Comparison of ENCODE assay signal across 9 cellular contexts in the genomic region with DNA sequence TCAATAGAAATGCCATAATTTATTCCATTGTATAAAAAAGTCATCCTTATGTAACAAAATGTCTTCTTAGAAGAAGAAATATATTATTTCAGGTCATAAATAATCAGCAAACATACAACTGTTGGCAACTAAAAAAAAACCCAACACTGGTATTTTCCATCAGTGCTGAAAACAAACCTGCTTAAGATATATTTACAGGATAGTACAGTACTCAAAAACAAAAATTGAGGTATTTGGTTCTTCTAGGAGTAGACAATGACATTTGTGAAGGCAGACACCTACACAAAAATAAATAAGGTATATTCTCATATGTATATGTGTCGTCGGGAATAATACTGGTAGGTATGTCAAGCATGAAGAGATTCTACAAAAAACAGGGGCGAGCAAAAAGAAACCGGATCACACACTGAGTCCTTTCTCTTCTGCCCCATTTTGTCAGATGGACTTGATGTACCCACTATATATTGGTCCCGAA. TPM values are rescaled to one million over a fixed set of nuclear protein-coding genes. Genes with fewer than 3 reads are reported as not detected.
DNase-seq lines count a peak whose midpoint lies in the region; ATAC-seq and TF ChIP-seq lines count a peak whose summit lies in the region.
"Had no signal": no experiment of that assay in that cellular context is flagged by ENCODE, and none has a peak within 500 bp of the region (broad histone marks: within the 10 kb centered on the region; RNA-seq: fewer than 3 reads in every experiment).

No MANE protein-coding gene starts in this region.

- H3K4me3 ChIP-seq in muscle layer of duodenum (ENCODE audit: low read depth in 1 of 2, low read length in 2 of 2) (peak overlapping the region; percentile 85 to 98), transverse colon (peak overlapping the region; percentile 81 to 98 (median 82))

- H3K27me3 ChIP-seq in muscle layer of duodenum (ENCODE audit: low read depth, low read length), result no peaks in the 10 kb centered on the region
- H3K27me3 ChIP-seq in transverse colon, result no peaks in the 10 kb centered on the region

- in situ Hi-C loops in transverse colon (cut with MboI; ENCODE audit: low pct_ligation_motif_present in 1 of 4, low pct_unique_long_range_greater_than_20kb in 1 of 4, low sequenced_read_pairs in 3 of 4), result no loop called here

- peaks cover 79% of the 10 kb centered on the region for H3K4me1 Mint-ChIP-seq in activated T-cell treated with anti-CD3 and anti-CD28 coated beads, Interleukin-2, amount 50 U/mL, for 4 hours (ENCODE audit: low read depth)
- H3K4me1 Mint-ChIP-seq in dendritic cell treated with granulocyte-macrophage colony-stimulating factor and Interleukin-4, amounts not matched to agents 40 ng/mL and 50 ng/mL, for 4 days (ENCODE audit: low read depth), result peaks cover 74% of the 10 kb centered on the region

- peak overlapping the region; percentile 100 for H3K27ac Mint-ChIP-seq in dendritic cell treated with granulocyte-macrophage colony-stimulating factor and Interleukin-4, amounts not matched to agents 40 ng/mL and 50 ng/mL, for 4 days

- H3K36me3 ChIP-seq in muscle layer of duodenum (ENCODE audit: control insufficient read depth in 1 of 2, insufficient read depth in 2 of 2, low read length in 2 of 2) (peaks cover 26 to 57% of the 10 kb centered on the region in 2 donors), transverse colon (peaks cover 0 to 30% (median 13%) of the 10 kb centered on the region in 4 donors)

- ATAC-seq in activated T-cell treated with anti-CD3 and anti-CD28 coated beads, Interleukin-2, amount 50 U/mL, for 4 hours, result no peak
- no peak for ATAC-seq in HG02623 (IDR thresholded peaks at IDR 0.05; ENCODE audit: unreplicated experiment)

- no peak for TF ChIP-seq CTCF in transverse colon (IDR thresholded peaks at IDR 0.05)

- intact Hi-C loops in dendritic cell treated with granulocyte-macrophage colony-stimulating factor and Interleukin-4, amounts not matched to agents 40 ng/mL and 50 ng/mL, for 4 days (cut with micrococcal nuclease), result no loop called here
- intact Hi-C loops in transverse colon (cut with DNase I; ENCODE audit: low total_unique reads), result loop anchor here (5.0 kb wide), 1 partner anchor 51 kb away; no protein-coding TSS in a partner anchor

- H3K4me3 Mint-ChIP-seq in activated T-cell treated with anti-CD3 and anti-CD28 coated beads, Interleukin-2, amount 50 U/mL, for 4 hours, result peak overlapping the region; percentile 88
- peak overlapping the region; percentile 92 for H3K4me3 Mint-ChIP-seq in dendritic cell treated with granulocyte-macrophage colony-stimulating factor and Interleukin-4, amounts not matched to agents 40 ng/mL and 50 ng/mL, for 4 days

- H3K9me3 ChIP-seq in muscle layer of duodenum (ENCODE audit: control insufficient read depth in 1 of 2, low read length in 2 of 2), result no peaks in the 10 kb centered on the region
- no peaks in the 10 kb centered on the region for H3K9me3 ChIP-seq in transverse colon

- WGBS in transverse colon (ENCODE audit: low coverage in 1 of 2), 2 donors, result 70% methylated on average over 5 of the region's 5 CpGs; no CpG with 5 or more reads in 1 of the 2 donors

- DNase-seq in activated T-cell treated with anti-CD3 and anti-CD28 coated beads, Interleukin-2, amount 50 U/mL, for 4 hours, result no peak
- no peak for DNase-seq in activated T-cell treated with anti-CD3 and anti-CD28 coated beads, Interleukin-2, amount 50 U/mL, for 1 hour
- DNase-seq in transverse colon, result no peak
- no peak for DNase-seq in middle frontal gyrus (ENCODE audit: extremely low spot score, low spot score)
- DNase-seq in activated CD8-positive, alpha-beta memory T cell treated with anti-CD3 and anti-CD28 coated beads for 24 hours, result no peak
- DNase-seq: NCI-H1105 treated with DMSO at 0.1 percent for 48 hours had no signal

- no peak for TF ChIP-seq EP300 in transverse colon (IDR thresholded peaks at IDR 0.05; ENCODE audit: low read depth)

- H3K9me3 Mint-ChIP-seq in activated T-cell treated with anti-CD3 and anti-CD28 coated beads, Interleukin-2, amount 50 U/mL, for 4 hours, result no peaks in the 10 kb centered on the region
- no peaks in the 10 kb centered on the region for H3K9me3 Mint-ChIP-seq in dendritic cell treated with granulocyte-macrophage colony-stimulating factor and Interleukin-4, amounts not matched to agents 40 ng/mL and 50 ng/mL, for 4 days

- peaks cover under 1 to 17% of the 10 kb centered on the region in 2 donors for H3K4me1 ChIP-seq in muscle layer of duodenum (ENCODE audit: control insufficient read depth in 1 of 2, insufficient read depth in 2 of 2, low read length in 2 of 2)
- H3K4me1 ChIP-seq in transverse colon, result peaks cover 11 to 62% (median 41%) of the 10 kb centered on the region in 4 donors

- peaks cover 20% of the 10 kb centered on the region for H3K36me3 Mint-ChIP-seq in activated T-cell treated with anti-CD3 and anti-CD28 coated beads, Interleukin-2, amount 50 U/mL, for 4 hours (ENCODE audit: insufficient read depth)
- H3K36me3 Mint-ChIP-seq in dendritic cell treated with granulocyte-macrophage colony-stimulating factor and Interleukin-4, amounts not matched to agents 40 ng/mL and 50 ng/mL, for 4 days (ENCODE audit: low read depth), result peaks cover 53% of the 10 kb centered on the region

- no peaks in the 10 kb centered on the region for H3K27me3 Mint-ChIP-seq in activated T-cell treated with anti-CD3 and anti-CD28 coated beads, Interleukin-2, amount 50 U/mL, for 4 hours (ENCODE audit: low read depth)
- no peaks in the 10 kb centered on the region for H3K27me3 Mint-ChIP-seq in dendritic cell treated with granulocyte-macrophage colony-stimulating factor and Interleukin-4, amounts not matched to agents 40 ng/mL and 50 ng/mL, for 4 days

- no peak for TF ChIP-seq POLR2A in transverse colon (IDR thresholded peaks at IDR 0.05)

- peak overlapping the region; percentile 99 for H3K27ac ChIP-seq in muscle layer of duodenum (ENCODE audit: low read length)
- H3K27ac ChIP-seq in transverse colon, result peak overlapping the region; percentile 99 to 100 (median 100)

RNA-seq across cellular contexts. Expression of a gene that starts 2.9 kb away (rescaled TPM):
- 10 to 100 TPM; 11.4 to 15.0 (median 15.0) TPM for total RNA-seq in activated T-cell treated with anti-CD3 and anti-CD28 coated beads, Interleukin-2, amount 50 U/mL, for 4 hours
- 100 to 1,000 TPM; 469 to 701 (median 567) TPM for total RNA-seq in transverse colon

Comparison
In these comparisons a context has a peak if more than half of its experiments do, and no peak if none do; other contexts are left out.
1. RNA of a gene that starts 2.9 kb away (total RNA-seq): 469 to 701 TPM in transverse colon; 11.4 to 15.0 TPM in activated T-cell treated with anti-CD3 and anti-CD28 coated beads, Interleukin-2, amount 50 U/mL, for 4 hours; every median in the first group is over 10 times any median in the second.